In the genomic region with DNA sequence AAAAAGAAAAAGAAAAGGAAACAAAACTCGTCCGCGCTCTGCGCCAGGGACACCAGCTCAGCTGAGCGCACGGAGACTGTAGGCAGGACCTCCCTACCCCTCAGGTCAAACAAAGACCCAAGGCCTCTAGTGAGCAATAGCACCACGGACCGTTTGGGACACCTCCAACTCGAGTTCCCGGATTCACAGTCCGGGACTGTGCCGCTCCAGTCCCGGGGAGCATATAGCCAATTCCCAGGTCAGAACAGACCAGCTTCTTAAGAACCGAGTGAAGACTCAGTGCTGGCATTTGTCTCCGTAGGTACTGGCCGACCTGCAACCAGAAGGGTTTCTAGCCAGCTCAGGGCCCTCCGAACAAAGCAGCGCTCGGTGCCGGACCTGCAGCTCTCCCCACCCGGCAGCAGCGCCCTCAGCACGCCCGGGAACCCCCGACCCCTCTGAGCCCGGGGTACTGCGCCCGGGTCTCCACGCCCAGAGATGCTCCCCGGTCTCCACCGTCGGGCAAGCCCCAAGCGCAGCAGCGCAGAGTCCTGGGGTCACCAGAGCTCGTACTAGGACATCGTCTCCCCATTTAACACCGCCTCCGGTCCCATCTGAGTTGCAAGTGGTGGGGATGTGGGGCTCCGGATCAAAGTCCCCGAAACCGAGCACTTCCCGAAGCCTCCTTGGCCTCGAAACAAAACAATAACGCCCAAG, we compare ENCODE assay signal across 1 cellular context.
TF ChIP-seq lines count a peak whose summit lies in the region.

No MANE protein-coding gene starts in this region.

TF ChIP-seq in HepG2, 621 proteins besides CTCF, POLR2A, EP300 and RAD21 (continued from another document):
- TF ChIP-seq BRCA1 (CRISPR knock-in tag; IDR thresholded peaks at IDR 0.05): peak; percentile 23; the same call in 1 of the 2 replicates
- TF ChIP-seq KDM4B (CRISPR knock-in tag; IDR thresholded peaks at IDR 0.05): no peak
- no peak for TF ChIP-seq ZNF451 (CRISPR knock-in tag; IDR thresholded peaks at IDR 0.05)
- TF ChIP-seq TOPORS (CRISPR knock-in tag; IDR thresholded peaks at IDR 0.05): no peak
- TF ChIP-seq, protein P1, sequence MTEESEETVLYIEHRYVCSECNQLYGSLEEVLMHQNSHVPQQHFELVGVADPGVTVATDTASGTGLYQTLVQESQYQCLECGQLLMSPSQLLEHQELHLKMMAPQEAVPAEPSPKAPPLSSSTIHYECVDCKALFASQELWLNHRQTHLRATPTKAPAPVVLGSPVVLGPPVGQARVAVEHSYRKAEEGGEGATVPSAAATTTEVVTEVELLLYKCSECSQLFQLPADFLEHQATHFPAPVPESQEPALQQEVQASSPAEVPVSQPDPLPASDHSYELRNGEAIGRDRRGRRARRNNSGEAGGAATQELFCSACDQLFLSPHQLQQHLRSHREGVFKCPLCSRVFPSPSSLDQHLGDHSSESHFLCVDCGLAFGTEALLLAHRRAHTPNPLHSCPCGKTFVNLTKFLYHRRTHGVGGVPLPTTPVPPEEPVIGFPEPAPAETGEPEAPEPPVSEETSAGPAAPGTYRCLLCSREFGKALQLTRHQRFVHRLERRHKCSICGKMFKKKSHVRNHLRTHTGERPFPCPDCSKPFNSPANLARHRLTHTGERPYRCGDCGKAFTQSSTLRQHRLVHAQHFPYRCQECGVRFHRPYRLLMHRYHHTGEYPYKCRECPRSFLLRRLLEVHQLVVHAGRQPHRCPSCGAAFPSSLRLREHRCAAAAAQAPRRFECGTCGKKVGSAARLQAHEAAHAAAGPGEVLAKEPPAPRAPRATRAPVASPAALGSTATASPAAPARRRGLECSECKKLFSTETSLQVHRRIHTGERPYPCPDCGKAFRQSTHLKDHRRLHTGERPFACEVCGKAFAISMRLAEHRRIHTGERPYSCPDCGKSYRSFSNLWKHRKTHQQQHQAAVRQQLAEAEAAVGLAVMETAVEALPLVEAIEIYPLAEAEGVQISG (CRISPR knock-in tag; IDR thresholded peaks at IDR 0.05): peak; percentile 39; the same call in 1 of the 2 replicates
- TF ChIP-seq ZNF510 (CRISPR knock-in tag; IDR thresholded peaks at IDR 0.05; ENCODE audit: low read depth): peak; percentile 16; the same call in 1 of the 2 replicates
- TF ChIP-seq, protein P2, sequence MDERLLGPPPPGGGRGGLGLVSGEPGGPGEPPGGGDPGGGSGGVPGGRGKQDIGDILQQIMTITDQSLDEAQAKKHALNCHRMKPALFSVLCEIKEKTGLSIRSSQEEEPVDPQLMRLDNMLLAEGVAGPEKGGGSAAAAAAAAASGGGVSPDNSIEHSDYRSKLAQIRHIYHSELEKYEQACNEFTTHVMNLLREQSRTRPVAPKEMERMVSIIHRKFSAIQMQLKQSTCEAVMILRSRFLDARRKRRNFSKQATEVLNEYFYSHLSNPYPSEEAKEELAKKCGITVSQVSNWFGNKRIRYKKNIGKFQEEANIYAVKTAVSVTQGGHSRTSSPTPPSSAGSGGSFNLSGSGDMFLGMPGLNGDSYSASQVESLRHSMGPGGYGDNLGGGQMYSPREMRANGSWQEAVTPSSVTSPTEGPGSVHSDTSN (CRISPR knock-in tag; IDR thresholded peaks at IDR 0.05): no peak
- TF ChIP-seq TBP (CRISPR knock-in tag; IDR thresholded peaks at IDR 0.05): no peak
- TF ChIP-seq ZNF446 (CRISPR knock-in tag; IDR thresholded peaks at IDR 0.05): peak; percentile 35; the same call in 1 of the 2 replicates
- TF ChIP-seq ZNF816 (CRISPR knock-in tag; IDR thresholded peaks at IDR 0.05; ENCODE audit: borderline replicate concordance): no peak
- no peak for TF ChIP-seq CBFB (CRISPR knock-in tag; IDR thresholded peaks at IDR 0.05)
- no peak for TF ChIP-seq SAFB2 (CRISPR knock-in tag; IDR thresholded peaks at IDR 0.05; ENCODE audit: borderline replicate concordance, low read depth)
- TF ChIP-seq ZSCAN31 (CRISPR knock-in tag; IDR thresholded peaks at IDR 0.05; ENCODE audit: low read depth): peak; percentile 10; the same call in 1 of the 2 replicates
- TF ChIP-seq ZNF12 (CRISPR knock-in tag; IDR thresholded peaks at IDR 0.05): no peak
- no peak for TF ChIP-seq NCOA2 (CRISPR knock-in tag; IDR thresholded peaks at IDR 0.05)
- TF ChIP-seq CHCHD3 (CRISPR knock-in tag; IDR thresholded peaks at IDR 0.05): no peak
- 0 out of 2 replicates have a peak, but pooled peaks have one; percentile 3 for TF ChIP-seq ZMAT3 (CRISPR knock-in tag; conservative IDR thresholded peaks at IDR 0.05)
- TF ChIP-seq NONO (IDR thresholded peaks at IDR 0.05): no peak
- peak; percentile 67 for TF ChIP-seq NONO (CRISPR knock-in tag; conservative IDR thresholded peaks at IDR 0.05)
- TF ChIP-seq U2AF2 (IDR thresholded peaks at IDR 0.05; ENCODE audit: low read depth, low read length): peak; percentile 48; the same call in 1 of the 2 replicates
- no peak for TF ChIP-seq AHR (CRISPR knock-in tag; IDR thresholded peaks at IDR 0.05)
- TF ChIP-seq ERF (CRISPR knock-in tag; IDR thresholded peaks at IDR 0.05): 0 out of 2 replicates have a peak, but pooled peaks have one; percentile 19
- TF ChIP-seq ZNF383 (CRISPR knock-in tag; IDR thresholded peaks at IDR 0.05; ENCODE audit: borderline replicate concordance): no peak
- TF ChIP-seq ZNF501 (CRISPR knock-in tag; IDR thresholded peaks at IDR 0.05): peak; percentile 59
- 0 out of 2 replicates have a peak, but pooled peaks have one; percentile 6 for TF ChIP-seq RARA (CRISPR knock-in tag; IDR thresholded peaks at IDR 0.05)
- TF ChIP-seq, protein P3, sequence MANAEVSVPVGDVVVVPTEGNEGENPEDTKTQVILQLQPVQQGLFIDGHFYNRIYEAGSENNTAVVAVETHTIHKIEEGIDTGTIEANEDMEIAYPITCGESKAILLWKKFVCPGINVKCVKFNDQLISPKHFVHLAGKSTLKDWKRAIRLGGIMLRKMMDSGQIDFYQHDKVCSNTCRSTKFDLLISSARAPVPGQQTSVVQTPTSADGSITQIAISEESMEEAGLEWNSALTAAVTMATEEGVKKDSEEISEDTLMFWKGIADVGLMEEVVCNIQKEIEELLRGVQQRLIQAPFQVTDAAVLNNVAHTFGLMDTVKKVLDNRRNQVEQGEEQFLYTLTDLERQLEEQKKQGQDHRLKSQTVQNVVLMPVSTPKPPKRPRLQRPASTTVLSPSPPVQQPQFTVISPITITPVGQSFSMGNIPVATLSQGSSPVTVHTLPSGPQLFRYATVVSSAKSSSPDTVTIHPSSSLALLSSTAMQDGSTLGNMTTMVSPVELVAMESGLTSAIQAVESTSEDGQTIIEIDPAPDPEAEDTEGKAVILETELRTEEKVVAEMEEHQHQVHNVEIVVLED (CRISPR knock-in tag; IDR thresholded peaks at IDR 0.05; ENCODE audit: borderline replicate concordance): no peak
- TF ChIP-seq, protein P4, sequence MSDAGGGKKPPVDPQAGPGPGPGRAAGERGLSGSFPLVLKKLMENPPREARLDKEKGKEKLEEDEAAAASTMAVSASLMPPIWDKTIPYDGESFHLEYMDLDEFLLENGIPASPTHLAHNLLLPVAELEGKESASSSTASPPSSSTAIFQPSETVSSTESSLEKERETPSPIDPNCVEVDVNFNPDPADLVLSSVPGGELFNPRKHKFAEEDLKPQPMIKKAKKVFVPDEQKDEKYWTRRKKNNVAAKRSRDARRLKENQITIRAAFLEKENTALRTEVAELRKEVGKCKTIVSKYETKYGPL (CRISPR knock-in tag; IDR thresholded peaks at IDR 0.05): no peak
